In the genomic region with DNA sequence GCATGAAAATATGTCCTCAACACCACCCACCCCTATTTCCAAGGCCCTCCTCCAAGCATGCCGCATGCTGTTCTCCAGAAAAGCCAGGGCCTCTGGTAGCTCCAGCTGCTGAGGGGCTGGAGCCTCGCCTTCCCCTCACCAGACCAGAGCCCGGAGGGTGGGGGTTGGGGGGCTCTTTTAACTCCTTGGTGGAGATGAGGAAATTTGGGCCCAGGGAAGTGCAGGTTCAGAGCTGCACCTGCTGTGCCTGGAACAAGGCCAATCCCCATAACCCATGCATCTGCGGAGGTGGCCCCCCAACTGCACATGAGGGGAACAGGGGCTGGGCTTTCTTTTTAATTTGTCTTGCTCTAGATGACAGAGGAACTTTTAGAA, we compare ENCODE assay signal across 8 cellular contexts. TPM values are rescaled to one million over a fixed set of nuclear protein-coding genes. Genes with fewer than 3 reads are reported as not detected.
DNase-seq lines count a peak whose midpoint lies in the region; ATAC-seq, FAIRE-seq and TF ChIP-seq lines count a peak whose summit lies in the region.

No MANE protein-coding gene starts in this region.

- no peaks in the 10 kb centered on the region for H3K36me3 ChIP-seq in CD8-positive, alpha-beta T cell (ENCODE audit: insufficient read depth, low read length)
- H3K36me3 ChIP-seq in OCI-LY3 (replicated peaks; ENCODE audit: low read depth, low read length) (no peaks in the 10 kb centered on the region), endothelial cell of umbilical vein (ENCODE audit: control insufficient read depth in 2 of 2, extremely low read depth in 1 of 2, insufficient read depth in 2 of 2, low read length in 2 of 2) (no peaks in the 10 kb centered on the region)

- no peak overlapping the region for H3K9ac ChIP-seq in OCI-LY3 (ENCODE audit: low read length)
- peak overlapping the region; percentile 53 for H3K9ac ChIP-seq in endothelial cell of umbilical vein (replicated peaks; ENCODE audit: extremely low read depth, insufficient read depth, low read length)

- no peak for TF ChIP-seq CTCF in CD8-positive, alpha-beta T cell (IDR thresholded peaks at IDR 0.05)
- TF ChIP-seq CTCF in OCI-LY3 (IDR thresholded peaks at IDR 0.05; ENCODE audit: low read depth, low read length) (no peak), endothelial cell of umbilical vein (IDR thresholded peaks at IDR 0.05; ENCODE audit: extremely low read depth in 1 of 2, insufficient read depth in 1 of 2, low read depth in 1 of 2, low read length in 2 of 2) (no peak), osteocyte (IDR thresholded peaks at IDR 0.05) (no peak)

- POLR2A ChIA-PET in CD8-positive, alpha-beta T cell (lab: Charles Lee) = interaction anchor here (0.6 to 1.2 kb wide), 5 partner anchors 21 to 1067 kb away, joined by 3 to 4 read pairs (median 4); a partner anchor contains a TSS
- POLR2A ChIA-PET in endothelial cell of umbilical vein (lab: Charles Lee) = no interaction called here

- no peaks in the 10 kb centered on the region for H3K9me3 ChIP-seq in CD8-positive, alpha-beta T cell (ENCODE audit: low read length)
- H3K9me3 ChIP-seq in OCI-LY3 (ENCODE audit: insufficient read depth, low read length) = no peaks in the 10 kb centered on the region
- no peaks in the 10 kb centered on the region for H3K9me3 ChIP-seq in endothelial cell of umbilical vein (replicated peaks; ENCODE audit: control insufficient read depth, insufficient read depth, low read length)

- H3K4me3 Mint-ChIP-seq in CD8-positive, alpha-beta T cell = peak overlapping the region; percentile 79
- peak overlapping the region; percentile 68 for H3K4me3 Mint-ChIP-seq in osteocyte (ENCODE audit: unreplicated experiment)

- H3K27me3 Mint-ChIP-seq in CD8-positive, alpha-beta T cell (ENCODE audit: low read depth) = no peaks in the 10 kb centered on the region
- no peaks in the 10 kb centered on the region for H3K27me3 Mint-ChIP-seq in osteocyte (ENCODE audit: unreplicated experiment)

- no peak overlapping the region for H3K27ac ChIP-seq in CD8-positive, alpha-beta T cell (ENCODE audit: low read depth, low read length)
- H3K27ac ChIP-seq in OCI-LY3 (ENCODE audit: low read length) (no peak overlapping the region), endothelial cell of umbilical vein (ENCODE audit: insufficient read depth, low read depth, low read length) (no peak overlapping the region)

- peak overlapping the region; percentile 84 for H3K27ac Mint-ChIP-seq in CD8-positive, alpha-beta T cell
- H3K27ac Mint-ChIP-seq in osteocyte (ENCODE audit: unreplicated experiment) = peak overlapping the region; percentile 70

- H2AFZ ChIP-seq in OCI-LY3 (ENCODE audit: low read depth, low read length) (no peak overlapping the region), endothelial cell of umbilical vein (ENCODE audit: low read depth, low read length) (peak overlapping the region; percentile 80)

- no peak for ATAC-seq in CD8-positive, alpha-beta T cell
- ATAC-seq in HG02759 (IDR thresholded peaks at IDR 0.05; ENCODE audit: unreplicated experiment) = no peak
- ATAC-seq in GM18868 (IDR thresholded peaks at IDR 0.05; ENCODE audit: unreplicated experiment) = no peak
- no peak for ATAC-seq in GM18909 (IDR thresholded peaks at IDR 0.05; ENCODE audit: poor library complexity, unreplicated experiment)
- ATAC-seq in HG02870 (IDR thresholded peaks at IDR 0.05; ENCODE audit: unreplicated experiment) = no peak

- CTCF ChIA-PET in CD8-positive, alpha-beta T cell (lab: Charles Lee) = interaction anchor here (1.0 to 5.1 kb wide), 3 partner anchors 10 to 201 kb away, joined by 3 to 68 read pairs (median 33); no protein-coding TSS in a partner anchor
- CTCF ChIA-PET in endothelial cell of umbilical vein (lab: Charles Lee) = interaction anchor here (0.8 to 3.1 kb wide), 5 partner anchors 10 to 226 kb away, joined by 3 to 15 read pairs (median 3); no protein-coding TSS in a partner anchor

- no peak for FAIRE-seq in endothelial cell of umbilical vein (lab: Jason Lieb, UNC)

- no peaks in the 10 kb centered on the region for H3K27me3 ChIP-seq in CD8-positive, alpha-beta T cell (ENCODE audit: insufficient read depth, low read length)
- H3K27me3 ChIP-seq in OCI-LY3 (ENCODE audit: low read depth, low read length) = no peaks in the 10 kb centered on the region
- peaks cover 0 to 1% of the 10 kb centered on the region in 2 experiments for H3K27me3 ChIP-seq in endothelial cell of umbilical vein (ENCODE audit: control insufficient read depth in 2 of 2, insufficient read depth in 2 of 2, low read length in 2 of 2)

- no peaks in the 10 kb centered on the region for H3K36me3 Mint-ChIP-seq in CD8-positive, alpha-beta T cell
- no peaks in the 10 kb centered on the region for H3K36me3 Mint-ChIP-seq in osteocyte (ENCODE audit: unreplicated experiment)

- H3K9me3 Mint-ChIP-seq in CD8-positive, alpha-beta T cell = no peaks in the 10 kb centered on the region
- H3K9me3 Mint-ChIP-seq in osteocyte (ENCODE audit: unreplicated experiment) = no peaks in the 10 kb centered on the region

- H3K4me3 ChIP-seq in CD8-positive, alpha-beta T cell (ENCODE audit: low read depth, low read length) = peak overlapping the region; percentile 31
- H3K4me3 ChIP-seq in OCI-LY3 (ENCODE audit: low read length) = 0 out of 2 replicates have a peak overlapping the region, but pooled peaks have one; percentile 77
- H3K4me3 ChIP-seq in endothelial cell of umbilical vein (replicated peaks in 1 of 3; ENCODE audit: insufficient read depth in 1 of 3, low read depth in 1 of 3, low read length in 3 of 3) = no peak overlapping the region

- H4K20me1 ChIP-seq in OCI-LY3 (ENCODE audit: insufficient read depth, low read length) = no peaks in the 10 kb centered on the region
- H4K20me1 ChIP-seq in endothelial cell of umbilical vein (replicated peaks; ENCODE audit: control insufficient read depth, extremely low read depth, insufficient read depth, low read length) = no peaks in the 10 kb centered on the region

- no peaks in the 10 kb centered on the region for H3K79me2 ChIP-seq in OCI-LY3 (ENCODE audit: low read length)
- H3K79me2 ChIP-seq in endothelial cell of umbilical vein (ENCODE audit: control insufficient read depth, insufficient read depth, low read length) = peaks cover 20% of the 10 kb centered on the region

- peaks cover 67% of the 10 kb centered on the region for H3K4me1 ChIP-seq in CD8-positive, alpha-beta T cell (ENCODE audit: insufficient read depth, low read length)
- peaks cover 17% of the 10 kb centered on the region for H3K4me1 ChIP-seq in OCI-LY3 (ENCODE audit: low read length)
- H3K4me1 ChIP-seq in endothelial cell of umbilical vein (ENCODE audit: control insufficient read depth, extremely low read depth, insufficient read depth, low read length) = peaks cover 22% of the 10 kb centered on the region

- dilution Hi-C loops in endothelial cell of umbilical vein (cut with MboI; ENCODE audit: extremely low pct_ligation_motif_present, low sequenced_read_pairs) = no loop called here

- TF ChIP-seq POLR2A in endothelial cell of umbilical vein (IDR thresholded peaks at IDR 0.05; ENCODE audit: low read depth, low read length) = no peak

- no TSS peak for BruUV-seq in endothelial cell of umbilical vein (replicated peaks; lab: Mats Ljungman, UMichigan)

- H3K4me2 ChIP-seq in OCI-LY3 (ENCODE audit: low read length) = peak overlapping the region; percentile 72; the same call in 1 of the 2 replicates
- peak overlapping the region; percentile 27 for H3K4me2 ChIP-seq in endothelial cell of umbilical vein (ENCODE audit: insufficient read depth, low read length)

- no peak for DNase-seq in CD8-positive, alpha-beta T cell
- DNase-seq in endothelial cell of umbilical vein (ENCODE audit: low read depth, low spot score) (no peak), osteocyte (ENCODE audit: extremely low spot score, unreplicated experiment) (no peak)

- H3K4me1 Mint-ChIP-seq in CD8-positive, alpha-beta T cell (ENCODE audit: low read depth) = peaks cover 78% of the 10 kb centered on the region
- H3K4me1 Mint-ChIP-seq in osteocyte (ENCODE audit: unreplicated experiment) = peaks cover 60% of the 10 kb centered on the region

- no peaks in the 10 kb centered on the region for H3K9me1 ChIP-seq in endothelial cell of umbilical vein (replicated peaks; ENCODE audit: control insufficient read depth, extremely low read depth, insufficient read depth, low read length)

- intact Hi-C loops in CD8-positive, alpha-beta T cell (cut with DNase I, micrococcal nuclease) = loop anchor here (5.0 kb wide), 2 partner anchors 102 to 297 kb away; no protein-coding TSS in a partner anchor
- intact Hi-C loops in endothelial cell of umbilical vein (cut with micrococcal nuclease) = loop anchor here (5.0 kb wide), 1 partner anchor 257 kb away; a partner anchor contains a TSS

RNA-seq across cellular contexts. Expression of a gene that starts 0.7 kb away (rescaled TPM):
- 10 to 100 TPM; 18.9 to 20.2 TPM for total RNA-seq in CD8-positive, alpha-beta T cell
- total RNA-seq in endothelial cell of umbilical vein (166 and 182 TPM in 2 replicates), osteocyte (126 and 129 TPM in 2 replicates)
- 112 and 117 TPM in 2 replicates for polyA plus RNA-seq in endothelial cell of umbilical vein
- polyA plus RNA-seq in endothelial cell of umbilical vein (2011; cell fraction: cytosol; rRNA removed) = 156 and 177 TPM in 2 replicates
- polyA plus RNA-seq in endothelial cell of umbilical vein (2011; cell fraction: nucleus; rRNA removed) = 91.2 and 92.9 TPM in 2 replicates
- polyA plus RNA-seq in endothelial cell of umbilical vein (2012) = 136 and 186 TPM in 2 replicates
- 109 and 122 TPM in 2 replicates for polyA minus RNA-seq in endothelial cell of umbilical vein
- 10.8 TPM for polyA minus RNA-seq in endothelial cell of umbilical vein (2011; cell fraction: cytosol; rRNA and poly(A)+ RNA removed)
- polyA minus RNA-seq in endothelial cell of umbilical vein (2011; cell fraction: nucleus; rRNA and poly(A)+ RNA removed) = 29.4 and 29.5 TPM in 2 replicates

RNA-seq across cellular contexts. Expression of a gene that starts 20.4 kb away (rescaled TPM):
- total RNA-seq in CD8-positive, alpha-beta T cell = 10 to 100 TPM; 22.9 to 25.7 TPM
- total RNA-seq in endothelial cell of umbilical vein = 33.8 and 34.8 TPM in 2 replicates
- 39.1 and 45.5 TPM in 2 replicates for polyA plus RNA-seq in endothelial cell of umbilical vein
- polyA plus RNA-seq in endothelial cell of umbilical vein (2011; cell fraction: cytosol; rRNA removed) = 31.5 and 35.7 TPM in 2 replicates
- polyA plus RNA-seq in endothelial cell of umbilical vein (2011; cell fraction: nucleus; rRNA removed) = 97.4 and 105 TPM in 2 replicates
- 25.5 and 28.3 TPM in 2 replicates for polyA plus RNA-seq in endothelial cell of umbilical vein (2012)
- 29.6 and 40.0 TPM in 2 replicates for polyA minus RNA-seq in endothelial cell of umbilical vein
- 6.1 TPM for polyA minus RNA-seq in endothelial cell of umbilical vein (2011; cell fraction: cytosol; rRNA and poly(A)+ RNA removed)
- 13.8 and 20.4 TPM in 2 replicates for polyA minus RNA-seq in endothelial cell of umbilical vein (2011; cell fraction: nucleus; rRNA and poly(A)+ RNA removed)
- total RNA-seq in osteocyte = 70.6 and 76.8 TPM in 2 replicates

RNA-seq across cellular contexts. Expression of a gene that starts 59.9 kb away (rescaled TPM):
- under 1 TPM in 1 of 2 experiments, not detected in 1; 0.30 TPM for total RNA-seq in CD8-positive, alpha-beta T cell
- 4.5 and 4.8 TPM in 2 replicates for total RNA-seq in endothelial cell of umbilical vein
- polyA plus RNA-seq in endothelial cell of umbilical vein = 1.6 and 1.8 TPM in 2 replicates
- 2.9 and 3.2 TPM in 2 replicates for polyA plus RNA-seq in endothelial cell of umbilical vein (2011; cell fraction: cytosol; rRNA removed)
- 1.3 and 1.7 TPM in 2 replicates for polyA plus RNA-seq in endothelial cell of umbilical vein (2011; cell fraction: nucleus; rRNA removed)
- polyA plus RNA-seq in endothelial cell of umbilical vein (2012) = 1.7 and 2.8 TPM in 2 replicates
- polyA minus RNA-seq in endothelial cell of umbilical vein = 1.6 and 3.0 TPM in 2 replicates
- polyA minus RNA-seq in endothelial cell of umbilical vein (2011; cell fraction: cytosol; rRNA and poly(A)+ RNA removed) = 12.4 TPM
- 1.9 and 2.6 TPM in 2 replicates for polyA minus RNA-seq in endothelial cell of umbilical vein (2011; cell fraction: nucleus; rRNA and poly(A)+ RNA removed)
- total RNA-seq in osteocyte = 1.3 and 1.9 TPM in 2 replicates

Comparison
In these comparisons a context has a peak if more than half of its experiments do, and no peak if none do; other contexts are left out.
1. H3K4me3 ChIP-seq: peak in CD8-positive, alpha-beta T cell (single experiment) and OCI-LY3 (single experiment); none in endothelial cell of umbilical vein (0 of 3).